ENCODE assay signal across 24 cellular contexts in genomic region chr16:54923055-54923473, GRCh38. TPM values are rescaled to one million over a fixed set of nuclear protein-coding genes. Genes with fewer than 3 reads are reported as not detected.
DNase-seq lines count a peak whose midpoint lies in the region; ATAC-seq and TF ChIP-seq lines count a peak whose summit lies in the region.
"Had no signal": no experiment of that assay in that cellular context is flagged by ENCODE, and none has a peak within 500 bp of the region (broad histone marks: within the 10 kb centered on the region; RNA-seq: fewer than 3 reads in every experiment).

No MANE protein-coding gene starts in this region.

- no peak overlapping the region for H3K4me3 ChIP-seq in gastrocnemius medialis
- H3K4me3 ChIP-seq: GM23248, hepatocyte had no signal

- peak overlapping the region; percentile 38 for H3K4me3 Mint-ChIP-seq in MCF 10A (ENCODE audit: unreplicated experiment)
- H3K4me3 Mint-ChIP-seq in progenitor cell of endocrine pancreas (ENCODE audit: low read depth): no peak overlapping the region
- H3K4me3 Mint-ChIP-seq: activated naive CD4-positive, alpha-beta T cell treated with anti-CD3 and anti-CD28 coated beads, Interleukin-2, amount 10 ng/mL, durations not matched to agents 7 days and 5 days; activated T-cell treated with anti-CD3 and anti-CD28 coated beads, Interleukin-2, amount 50 U/mL, for 4 hours; naive thymus-derived CD8-positive, alpha-beta T cell; T-helper 2 cell treated with Interferon-gamma antibody and Interleukin-4, amounts not matched to agents 5 μg/mL and 100 μg/mL, for 36 hours had no signal

- H3K4me1 Mint-ChIP-seq in MCF 10A (ENCODE audit: insufficient read depth, unreplicated experiment) (peaks cover 37% of the 10 kb centered on the region), progenitor cell of endocrine pancreas (ENCODE audit: low read depth) (peaks cover 23% of the 10 kb centered on the region)

- no peaks in the 10 kb centered on the region for H3K4me1 ChIP-seq in gastrocnemius medialis

- no peaks in the 10 kb centered on the region for H3K36me3 ChIP-seq in gastrocnemius medialis

- no peaks in the 10 kb centered on the region for H3K27me3 Mint-ChIP-seq in MCF 10A (ENCODE audit: insufficient read depth, unreplicated experiment)
- H3K27me3 Mint-ChIP-seq in progenitor cell of endocrine pancreas: peaks cover 21% of the 10 kb centered on the region

- DNase-seq in SIG-M5 treated with dmso at 0.1 percent for 504 hours (lab: John Stamatoyannopoulos, UW; ENCODE audit: unreplicated experiment) (peak; percentile 75), SIG-M5 (lab: John Stamatoyannopoulos, UW) (no peak), NOMO-1 (lab: John Stamatoyannopoulos, UW; ENCODE audit: unreplicated experiment in 2 of 2) (peak; percentile 73 to 86), MCF 10A (ENCODE audit: unreplicated experiment) (peak; percentile 44), gastrocnemius medialis (no peak), DMS79 (lab: John Stamatoyannopoulos, UW) (no peak), progenitor cell of endocrine pancreas (ENCODE audit: low spot score, unreplicated experiment) (no peak)
- DNase-seq: 8988T; activated CD4-positive, CD25-positive, alpha-beta regulatory T cell; activated naive CD4-positive, alpha-beta T cell treated with anti-CD3 and anti-CD28 coated beads, Interleukin-2, amount 10 ng/mL, durations not matched to agents 7 days and 5 days; activated T-cell treated with anti-CD3 and anti-CD28 coated beads, Interleukin-2, amount 50 U/mL, for 4 hours; anterior cingulate cortex; Calu3; cerebellar nuclear complex; effector memory CD4-positive, alpha-beta T cell; GM23248; islet precursor cell; Karpas-422; mesenchymal stem cell; naive thymus-derived CD8-positive, alpha-beta T cell; SHP77 had no signal

- in situ Hi-C loops in gastrocnemius medialis (cut with MboI; ENCODE audit: low sequenced_read_pairs in 4 of 4): no loop called here

- peaks cover 17% of the 10 kb centered on the region for H3K36me3 Mint-ChIP-seq in MCF 10A (ENCODE audit: insufficient read depth, unreplicated experiment)
- peaks cover 2% of the 10 kb centered on the region for H3K36me3 Mint-ChIP-seq in progenitor cell of endocrine pancreas (ENCODE audit: insufficient read depth)

- BruUV-seq in MCF 10A (replicated peaks; lab: Mats Ljungman, UMichigan): no TSS peak

- H3K27ac Mint-ChIP-seq in MCF 10A (ENCODE audit: low read depth, unreplicated experiment) (peak overlapping the region; percentile 49), progenitor cell of endocrine pancreas (no peak overlapping the region)
- H3K27ac Mint-ChIP-seq: activated naive CD4-positive, alpha-beta T cell treated with anti-CD3 and anti-CD28 coated beads, Interleukin-2, amount 10 ng/mL, durations not matched to agents 7 days and 5 days; naive thymus-derived CD8-positive, alpha-beta T cell; T-helper 2 cell treated with Interferon-gamma antibody and Interleukin-4, amounts not matched to agents 5 μg/mL and 100 μg/mL, for 36 hours had no signal

- CTCF ChIA-PET in MCF 10A (lab: Yijun Ruan, JAX): interaction anchor here (0.5 to 6.1 kb wide), 7 partner anchors 9 to 1177 kb away, joined by 3 to 53 read pairs (median 4); no protein-coding TSS in a partner anchor

- H3K9me3 Mint-ChIP-seq in MCF 10A (ENCODE audit: unreplicated experiment): no peaks in the 10 kb centered on the region
- no peaks in the 10 kb centered on the region for H3K9me3 Mint-ChIP-seq in progenitor cell of endocrine pancreas (ENCODE audit: low read depth)
- H3K9me3 Mint-ChIP-seq: activated naive CD4-positive, alpha-beta T cell treated with anti-CD3 and anti-CD28 coated beads, Interleukin-2, amount 10 ng/mL, durations not matched to agents 7 days and 5 days; T-helper 2 cell treated with Interferon-gamma antibody and Interleukin-4, amounts not matched to agents 5 μg/mL and 100 μg/mL, for 36 hours had no signal

- TF ChIP-seq CTCF in MCF 10A (IDR thresholded peaks at IDR 0.05; ENCODE audit: unreplicated experiment) (no peak), gastrocnemius medialis (IDR thresholded peaks at IDR 0.05 in 4 of 5, conservative IDR thresholded peaks at IDR 0.05 in 1 of 5) (no peak), progenitor cell of endocrine pancreas (IDR thresholded peaks at IDR 0.05; ENCODE audit: unreplicated experiment) (no peak)

- TF ChIP-seq POLR2A in gastrocnemius medialis (IDR thresholded peaks at IDR 0.05): peak in 1 of 2 donors; percentile 53

- ATAC-seq in gastrocnemius medialis (peak; percentile 26 to 87), GM21367 (IDR thresholded peaks at IDR 0.05; ENCODE audit: unreplicated experiment) (no peak)
- ATAC-seq: activated T-cell treated with anti-CD3 and anti-CD28 coated beads, Interleukin-2, amount 50 U/mL, for 4 hours; naive thymus-derived CD8-positive, alpha-beta T cell had no signal

- POLR2A ChIA-PET in MCF 10A (lab: Yijun Ruan, JAX): interaction anchor here (0.9 to 17.6 kb wide), 10 partner anchors 11 to 1147 kb away, joined by 3 to 352 read pairs (median 21); partner anchors contain the start of genes IRX3 and IRX5

- intact Hi-C loops in MCF 10A (cut with micrococcal nuclease): no loop called here
- intact Hi-C loops in gastrocnemius medialis (cut with DNase I; ENCODE audit: low total_unique reads): no loop called here

- peaks cover 46 to 65% (median 48%) of the 10 kb centered on the region in 3 donors for H3K27me3 ChIP-seq in gastrocnemius medialis

- H3K27ac ChIP-seq in gastrocnemius medialis: peak overlapping the region in 3 of 4 donors; percentile 7 to 86 (median 47)
- H3K27ac ChIP-seq: GM23248, hepatocyte had no signal

- no peaks in the 10 kb centered on the region for H3K9me3 ChIP-seq in gastrocnemius medialis

RNA-seq across cellular contexts. Expression of gene IRX5, which starts 7.6 kb away (rescaled TPM):
- total RNA-seq in MCF 10A (2022) (6.1 and 7.8 TPM in 2 replicates), gastrocnemius medialis (1 to 10 TPM in 3 of 4 donors, under 1 TPM in 1; 0.20 to 4.1 (median 2.6) TPM), progenitor cell of endocrine pancreas (1.2 and 1.6 TPM in 2 replicates)
- total RNA-seq: activated T-cell treated with anti-CD3 and anti-CD28 coated beads, Interleukin-2, amount 50 U/mL, for 4 hours; naive thymus-derived CD8-positive, alpha-beta T cell had no signal

Comparison
In these comparisons a context has a peak if more than half of its experiments do, and no peak if none do; other contexts are left out.
1. DNase-seq: peak in SIG-M5 treated with dmso at 0.1 percent for 504 hours (single experiment), NOMO-1 (2 of 2) and MCF 10A (single experiment); none in SIG-M5 (single experiment), gastrocnemius medialis (0 of 2), DMS79 (single experiment) and progenitor cell of endocrine pancreas (single experiment).